Comparison of ENCODE assay signal across 1 cellular context in the genomic region with DNA sequence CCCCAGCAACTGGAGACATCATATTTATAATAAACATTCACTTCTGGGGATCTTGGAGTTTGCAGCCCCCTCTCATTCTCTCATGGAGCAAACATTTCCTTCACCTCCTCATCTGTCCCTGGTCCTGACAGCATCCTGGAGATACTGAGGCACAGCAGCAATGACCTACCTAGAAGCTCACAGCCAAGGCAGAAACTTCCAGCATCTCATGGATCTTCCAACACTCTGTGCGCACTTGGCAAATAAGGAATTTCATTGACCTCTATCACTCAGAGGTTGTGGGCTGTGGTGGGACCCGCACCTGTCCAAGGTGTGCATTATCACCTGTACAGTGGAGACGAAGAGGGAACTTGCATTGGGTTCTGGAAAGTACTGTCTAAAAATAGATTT.
TF ChIP-seq lines count a peak whose summit lies in the region.

No MANE protein-coding gene starts in this region.

TF ChIP-seq in HEK293T, 16 proteins besides CTCF, POLR2A, EP300 and RAD21 (continued from another document):
- TF ChIP-seq HDGF (IDR thresholded peaks at IDR 0.05; ENCODE audit: borderline replicate concordance) (no peak), SP1 (IDR thresholded peaks at IDR 0.05) (no peak), LEF1 (IDR thresholded peaks at IDR 0.05; ENCODE audit: borderline replicate concordance) (no peak), CTBP1 (IDR thresholded peaks at IDR 0.05; ENCODE audit: borderline replicate concordance) (no peak)
- TF ChIP-seq, protein P1, sequence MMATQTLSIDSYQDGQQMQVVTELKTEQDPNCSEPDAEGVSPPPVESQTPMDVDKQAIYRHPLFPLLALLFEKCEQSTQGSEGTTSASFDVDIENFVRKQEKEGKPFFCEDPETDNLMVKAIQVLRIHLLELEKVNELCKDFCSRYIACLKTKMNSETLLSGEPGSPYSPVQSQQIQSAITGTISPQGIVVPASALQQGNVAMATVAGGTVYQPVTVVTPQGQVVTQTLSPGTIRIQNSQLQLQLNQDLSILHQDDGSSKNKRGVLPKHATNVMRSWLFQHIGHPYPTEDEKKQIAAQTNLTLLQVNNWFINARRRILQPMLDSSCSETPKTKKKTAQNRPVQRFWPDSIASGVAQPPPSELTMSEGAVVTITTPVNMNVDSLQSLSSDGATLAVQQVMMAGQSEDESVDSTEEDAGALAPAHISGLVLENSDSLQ (IDR thresholded peaks at IDR 0.05): no peak
